ENCODE assay signal across 11 cellular contexts in the genomic region with DNA sequence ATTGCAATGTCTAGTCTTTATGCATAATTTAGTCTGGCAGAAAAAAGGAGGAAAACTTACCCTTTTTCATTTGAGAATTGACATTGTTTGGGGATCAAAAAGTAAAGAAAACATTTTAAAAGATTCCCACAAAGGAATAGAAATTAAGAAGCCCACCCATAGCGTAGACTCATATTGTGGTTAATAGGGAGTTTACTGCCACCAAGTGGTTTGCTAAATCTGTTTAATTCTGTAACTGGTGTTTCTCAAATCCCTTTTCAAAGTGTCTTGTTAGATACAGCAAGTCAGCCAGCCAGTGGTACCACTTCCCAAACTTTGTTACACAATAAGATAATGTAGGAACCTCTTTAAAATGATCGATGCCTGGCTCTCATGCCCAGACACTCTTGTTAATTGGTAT.
DNase-seq lines count a peak whose midpoint lies in the region; ATAC-seq and TF ChIP-seq lines count a peak whose summit lies in the region.
"Had no signal": no experiment of that assay in that cellular context is flagged by ENCODE, and none has a peak within 500 bp of the region (broad histone marks: within the 10 kb centered on the region; RNA-seq: fewer than 3 reads in every experiment).

No MANE protein-coding gene starts in this region.

- H4K20me1 ChIP-seq in fibroblast of lung (ENCODE audit: control insufficient read depth, extremely low read depth, insufficient read depth, low read length) = no peaks in the 10 kb centered on the region

- no peak overlapping the region for H3K4me3 ChIP-seq in fibroblast of lung (replicated peaks in 1 of 4; ENCODE audit: control extremely low read depth in 1 of 4, insufficient read depth in 1 of 4, low read depth in 3 of 4, low read length in 4 of 4)
- no peak overlapping the region for H3K4me3 ChIP-seq in aorta (ENCODE audit: low read length in 2 of 2)

- H3K9me3 ChIP-seq in fibroblast of lung (ENCODE audit: control insufficient read depth, insufficient read depth, low read depth, low read length) (no peaks in the 10 kb centered on the region), aorta (ENCODE audit: control insufficient read depth, low read length) (no peaks in the 10 kb centered on the region)

- no peak overlapping the region for H3K9ac ChIP-seq in fibroblast of lung (ENCODE audit: insufficient read depth, low read length)

- DNase-seq in NCI-H1105 treated with DMSO at 0.1 percent for 48 hours (lab: John Stamatoyannopoulos, UW) (peak; percentile 16), NCI-H1105 (lab: John Stamatoyannopoulos, UW) (no peak), NCI-H345 treated with DMSO at 0.1 percent for 48 hours (lab: John Stamatoyannopoulos, UW; ENCODE audit: unreplicated experiment) (peak; percentile 5), fibroblast of lung (ENCODE audit: low read depth in 2 of 2) (peak; percentile 32 to 61), progenitor cell of endocrine pancreas (ENCODE audit: low spot score, unreplicated experiment) (no peak), SIG-M5 treated with dmso at 0.1 percent for 504 hours (lab: John Stamatoyannopoulos, UW; ENCODE audit: unreplicated experiment) (no peak), posterior cingulate gyrus (no peak), aorta (no peak)
- DNase-seq: activated B cell treated with CpG ODN at 0.5 μM for 24 hours; activated naive CD4-positive, alpha-beta T cell; NCI-H226 had no signal

- 46 to 52% methylated on average over 2 of the region's 2 CpGs for WGBS in aorta, 2 donors

- H3K4me1 ChIP-seq in fibroblast of lung (ENCODE audit: control insufficient read depth, extremely low read depth, insufficient read depth, low read length) = no peaks in the 10 kb centered on the region
- no peaks in the 10 kb centered on the region for H3K4me1 ChIP-seq in aorta (ENCODE audit: control insufficient read depth in 1 of 2, insufficient read depth in 2 of 2, low read length in 2 of 2)

- no peaks in the 10 kb centered on the region for H3K9me3 Mint-ChIP-seq in progenitor cell of endocrine pancreas (ENCODE audit: low read depth)

- intact Hi-C loops in posterior cingulate gyrus (cut with DNase I) (loop anchor here (10.0 kb wide), 1 partner anchor 991 kb away; no protein-coding TSS in a partner anchor), aorta (cut with DNase I) (no loop called here)

- no peaks in the 10 kb centered on the region for H3K36me3 Mint-ChIP-seq in progenitor cell of endocrine pancreas (ENCODE audit: insufficient read depth)

- H3K4me1 Mint-ChIP-seq in progenitor cell of endocrine pancreas (ENCODE audit: low read depth) = peaks cover 21% of the 10 kb centered on the region
- H3K4me1 Mint-ChIP-seq: activated B cell treated with CpG ODN at 0.5 μM for 24 hours had no signal

- no peak overlapping the region for H2AFZ ChIP-seq in fibroblast of lung (ENCODE audit: low read length)

- H3K27me3 ChIP-seq in fibroblast of lung (ENCODE audit: control insufficient read depth, insufficient read depth, low read length) = no peaks in the 10 kb centered on the region
- no peaks in the 10 kb centered on the region for H3K27me3 ChIP-seq in aorta (ENCODE audit: control insufficient read depth in 1 of 2, insufficient read depth in 2 of 2, low read length in 1 of 2)

- H3K36me3 ChIP-seq in fibroblast of lung (ENCODE audit: control insufficient read depth, insufficient read depth, low read length) (no peaks in the 10 kb centered on the region), aorta (ENCODE audit: control insufficient read depth in 1 of 2, insufficient read depth in 2 of 2, low read length in 1 of 2) (no peaks in the 10 kb centered on the region)

- no peak overlapping the region for H3K27ac Mint-ChIP-seq in progenitor cell of endocrine pancreas
- H3K27ac Mint-ChIP-seq: activated B cell treated with CpG ODN at 0.5 μM for 24 hours had no signal

- no peaks in the 10 kb centered on the region for H3K79me2 ChIP-seq in fibroblast of lung (ENCODE audit: control insufficient read depth, insufficient read depth, low read length)

- no peak for ATAC-seq in aorta (ENCODE audit: low FRiP score)

- TF ChIP-seq CTCF in fibroblast of lung (conservative IDR thresholded peaks at IDR 0.05 in 1 of 2, IDR thresholded peaks at IDR 0.05 in 1 of 2; ENCODE audit: low read depth in 1 of 2, low read length in 2 of 2) (peak; percentile 5 to 27), progenitor cell of endocrine pancreas (IDR thresholded peaks at IDR 0.05; ENCODE audit: unreplicated experiment) (peak; percentile 39)

- H3K4me3 Mint-ChIP-seq in progenitor cell of endocrine pancreas (ENCODE audit: low read depth) = no peak overlapping the region
- H3K4me3 Mint-ChIP-seq: activated B cell treated with CpG ODN at 0.5 μM for 24 hours had no signal

- H3K27me3 Mint-ChIP-seq in progenitor cell of endocrine pancreas = no peaks in the 10 kb centered on the region
- H3K27me3 Mint-ChIP-seq: activated B cell treated with CpG ODN at 0.5 μM for 24 hours had no signal

- H3K4me2 ChIP-seq in fibroblast of lung (ENCODE audit: extremely low read depth, insufficient read depth, low read length) = no peak overlapping the region

- H3K27ac ChIP-seq in fibroblast of lung (ENCODE audit: insufficient read depth, low read length) (no peak overlapping the region), aorta (ENCODE audit: low read depth in 1 of 2, low read length in 2 of 2) (no peak overlapping the region)

Comparison
In these comparisons a context has a peak if more than half of its experiments do, and no peak if none do; other contexts are left out.
1. DNase-seq: peak in NCI-H1105 treated with DMSO at 0.1 percent for 48 hours (single experiment), NCI-H345 treated with DMSO at 0.1 percent for 48 hours (single experiment) and fibroblast of lung (2 of 2); none in NCI-H1105 (single experiment), progenitor cell of endocrine pancreas (single experiment), SIG-M5 treated with dmso at 0.1 percent for 504 hours (single experiment), posterior cingulate gyrus (0 of 10) and aorta (0 of 2).